ENCODE assay signal across 7 cellular contexts in the genomic region with DNA sequence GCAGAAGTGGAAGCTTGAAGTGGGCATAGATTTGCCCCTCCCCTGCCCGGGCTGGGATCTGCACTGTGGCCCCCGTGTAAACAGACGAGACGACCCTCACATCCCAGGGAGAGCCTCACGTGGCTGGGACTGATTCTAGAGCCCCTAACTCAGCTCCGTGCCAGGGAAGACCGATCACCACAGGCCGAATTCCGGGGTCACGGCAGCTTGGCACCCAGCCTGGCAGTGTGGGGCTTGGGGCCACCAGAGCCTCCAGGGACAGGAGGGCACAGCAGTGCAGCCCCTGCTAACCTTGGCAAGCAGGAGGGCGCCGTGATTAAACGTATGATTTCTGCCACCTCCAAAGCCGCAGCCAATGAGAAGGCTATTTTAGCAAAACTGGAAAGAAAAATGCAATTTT.
DNase-seq lines count a peak whose midpoint lies in the region; ATAC-seq and TF ChIP-seq lines count a peak whose summit lies in the region.
"Not testable (repeated sequence)": the region's sequence is repeated elsewhere in the genome, so short reads cannot be mapped to it uniquely, and the experiment has no call there.

No MANE protein-coding gene starts in this region.

- H3K27ac ChIP-seq in colonic mucosa, spleen: not testable (repeated sequence)

- 84 to 90% (median 88%) methylated on average over 3 to 12 of the region's 14 CpGs; no CpG with 5 or more reads in 1 of the 5 donors for WGBS in spleen, 5 donors

- TF ChIP-seq POLR2A in spleen (IDR thresholded peaks at IDR 0.05), result not testable (repeated sequence)

- H3K4me1 Mint-ChIP-seq in osteocyte (ENCODE audit: unreplicated experiment), result peaks cover 35% of the 10 kb centered on the region

- ATAC-seq in left lobe of liver, result not testable (repeated sequence)

- H3K27me3 Mint-ChIP-seq in osteocyte (ENCODE audit: unreplicated experiment), result not testable (repeated sequence)

- not testable (repeated sequence) for H3K36me3 ChIP-seq in colonic mucosa, spleen

- H3K9ac ChIP-seq in colonic mucosa (ENCODE audit: low read depth in 2 of 2, low read length in 2 of 2), result not testable (repeated sequence)

- H3K36me3 Mint-ChIP-seq in osteocyte (ENCODE audit: unreplicated experiment), result not testable (repeated sequence)

- TF ChIP-seq CTCF in AG09309 (IDR thresholded peaks at IDR 0.05; ENCODE audit: control insufficient read depth, insufficient read depth, low read depth, low read length, missing control alignments); colonic mucosa (IDR thresholded peaks at IDR 0.05); osteocyte (IDR thresholded peaks at IDR 0.05); spleen (IDR thresholded peaks at IDR 0.05 in 8 of 11, conservative IDR thresholded peaks at IDR 0.05 in 3 of 11): not testable (repeated sequence)

- H3K4me3 ChIP-seq in AG09309 (ENCODE audit: control insufficient read depth, low read depth, low read length), result peak overlapping the region; percentile 20
- not testable (repeated sequence) for H3K4me3 ChIP-seq in colonic mucosa, spleen

- intact Hi-C loops in colonic mucosa (cut with DNase I); spleen (cut with DNase I; ENCODE audit: low total_unique reads): not testable (repeated sequence)

- not testable (repeated sequence) for H3K9me3 ChIP-seq in colonic mucosa, spleen

- H3K27ac Mint-ChIP-seq in osteocyte (ENCODE audit: unreplicated experiment), result not testable (repeated sequence)

- not testable (repeated sequence) for H3K9me3 Mint-ChIP-seq in osteocyte (ENCODE audit: unreplicated experiment)

- H3K4me3 Mint-ChIP-seq in osteocyte (ENCODE audit: unreplicated experiment), result not testable (repeated sequence)

- not testable (repeated sequence) for H3K4me1 ChIP-seq in colonic mucosa, spleen

- DNase-seq in AG09309 (ENCODE audit: low read depth), result not testable (repeated sequence)
- DNase-seq in activated CD8-positive, alpha-beta memory T cell treated with anti-CD3 and anti-CD28 coated beads, Interleukin-2, amount 50 U/mL, for 48 hours, result peak; percentile 22
- peak; percentile 5 for DNase-seq in colonic mucosa
- peak; percentile 21 for DNase-seq in left lobe of liver (ENCODE audit: low spot score)
- DNase-seq in osteocyte (ENCODE audit: extremely low spot score, unreplicated experiment), result peak; percentile 67
- peak; percentile 23 for DNase-seq in spleen
- DNase-seq in ureter (ENCODE audit: low spot score), result peak; percentile 36

- not testable (repeated sequence) for H3K27me3 ChIP-seq in colonic mucosa; spleen (replicated peaks in 1 of 7)
